Comparison of ENCODE assay signal across 1 cellular context in genomic region chr2:10431797-10432196, GRCh38.
TF ChIP-seq lines count a peak whose summit lies in the region.

No MANE protein-coding gene starts in this region.

TF ChIP-seq in GM23338, 12 proteins besides CTCF, POLR2A, EP300 and RAD21 (continued from another document):
- TF ChIP-seq, protein P1, sequence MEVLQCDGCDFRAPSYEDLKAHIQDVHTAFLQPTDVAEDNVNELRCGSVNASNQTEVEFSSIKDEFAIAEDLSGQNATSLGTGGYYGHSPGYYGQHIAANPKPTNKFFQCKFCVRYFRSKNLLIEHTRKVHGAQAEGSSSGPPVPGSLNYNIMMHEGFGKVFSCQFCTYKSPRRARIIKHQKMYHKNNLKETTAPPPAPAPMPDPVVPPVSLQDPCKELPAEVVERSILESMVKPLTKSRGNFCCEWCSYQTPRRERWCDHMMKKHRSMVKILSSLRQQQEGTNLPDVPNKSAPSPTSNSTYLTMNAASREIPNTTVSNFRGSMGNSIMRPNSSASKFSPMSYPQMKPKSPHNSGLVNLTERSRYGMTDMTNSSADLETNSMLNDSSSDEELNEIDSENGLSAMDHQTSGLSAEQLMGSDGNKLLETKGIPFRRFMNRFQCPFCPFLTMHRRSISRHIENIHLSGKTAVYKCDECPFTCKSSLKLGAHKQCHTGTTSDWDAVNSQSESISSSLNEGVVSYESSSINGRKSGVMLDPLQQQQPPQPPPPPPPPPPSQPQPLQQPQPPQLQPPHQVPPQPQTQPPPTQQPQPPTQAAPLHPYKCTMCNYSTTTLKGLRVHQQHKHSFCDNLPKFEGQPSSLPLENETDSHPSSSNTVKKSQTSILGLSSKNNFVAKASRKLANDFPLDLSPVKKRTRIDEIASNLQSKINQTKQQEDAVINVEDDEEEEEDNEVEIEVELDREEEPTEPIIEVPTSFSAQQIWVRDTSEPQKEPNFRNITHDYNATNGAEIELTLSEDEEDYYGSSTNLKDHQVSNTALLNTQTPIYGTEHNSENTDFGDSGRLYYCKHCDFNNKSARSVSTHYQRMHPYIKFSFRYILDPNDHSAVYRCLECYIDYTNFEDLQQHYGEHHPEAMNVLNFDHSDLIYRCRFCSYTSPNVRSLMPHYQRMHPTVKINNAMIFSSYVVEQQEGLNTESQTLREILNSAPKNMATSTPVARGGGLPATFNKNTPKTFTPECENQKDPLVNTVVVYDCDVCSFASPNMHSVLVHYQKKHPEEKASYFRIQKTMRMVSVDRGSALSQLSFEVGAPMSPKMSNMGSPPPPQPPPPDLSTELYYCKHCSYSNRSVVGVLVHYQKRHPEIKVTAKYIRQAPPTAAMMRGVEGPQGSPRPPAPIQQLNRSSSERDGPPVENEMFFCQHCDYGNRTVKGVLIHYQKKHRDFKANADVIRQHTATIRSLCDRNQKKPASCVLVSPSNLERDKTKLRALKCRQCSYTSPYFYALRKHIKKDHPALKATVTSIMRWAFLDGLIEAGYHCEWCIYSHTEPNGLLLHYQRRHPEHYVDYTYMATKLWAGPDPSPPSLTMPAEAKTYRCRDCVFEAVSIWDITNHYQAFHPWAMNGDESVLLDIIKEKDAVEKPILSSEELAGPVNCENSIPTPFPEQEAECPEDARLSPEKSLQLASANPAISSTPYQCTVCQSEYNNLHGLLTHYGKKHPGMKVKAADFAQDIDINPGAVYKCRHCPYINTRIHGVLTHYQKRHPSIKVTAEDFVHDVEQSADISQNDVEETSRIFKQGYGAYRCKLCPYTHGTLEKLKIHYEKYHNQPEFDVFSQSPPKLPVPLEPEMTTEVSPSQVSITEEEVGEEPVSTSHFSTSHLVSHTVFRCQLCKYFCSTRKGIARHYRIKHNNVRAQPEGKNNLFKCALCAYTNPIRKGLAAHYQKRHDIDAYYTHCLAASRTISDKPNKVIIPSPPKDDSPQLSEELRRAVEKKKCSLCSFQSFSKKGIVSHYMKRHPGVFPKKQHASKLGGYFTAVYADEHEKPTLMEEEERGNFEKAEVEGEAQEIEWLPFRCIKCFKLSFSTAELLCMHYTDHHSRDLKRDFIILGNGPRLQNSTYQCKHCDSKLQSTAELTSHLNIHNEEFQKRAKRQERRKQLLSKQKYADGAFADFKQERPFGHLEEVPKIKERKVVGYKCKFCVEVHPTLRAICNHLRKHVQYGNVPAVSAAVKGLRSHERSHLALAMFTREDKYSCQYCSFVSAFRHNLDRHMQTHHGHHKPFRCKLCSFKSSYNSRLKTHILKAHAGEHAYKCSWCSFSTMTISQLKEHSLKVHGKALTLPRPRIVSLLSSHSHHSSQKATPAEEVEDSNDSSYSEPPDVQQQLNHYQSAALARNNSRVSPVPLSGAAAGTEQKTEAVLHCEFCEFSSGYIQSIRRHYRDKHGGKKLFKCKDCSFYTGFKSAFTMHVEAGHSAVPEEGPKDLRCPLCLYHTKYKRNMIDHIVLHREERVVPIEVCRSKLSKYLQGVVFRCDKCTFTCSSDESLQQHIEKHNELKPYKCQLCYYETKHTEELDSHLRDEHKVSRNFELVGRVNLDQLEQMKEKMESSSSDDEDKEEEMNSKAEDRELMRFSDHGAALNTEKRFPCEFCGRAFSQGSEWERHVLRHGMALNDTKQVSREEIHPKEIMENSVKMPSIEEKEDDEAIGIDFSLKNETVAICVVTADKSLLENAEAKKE (CRISPR knock-in tag; IDR thresholded peaks at IDR 0.05), result no peak
- TF ChIP-seq EZH2 (IDR thresholded peaks at IDR 0.05; ENCODE audit: low read depth, unreplicated experiment), result no peak
- TF ChIP-seq NANOG (IDR thresholded peaks at IDR 0.05; ENCODE audit: borderline replicate concordance), result no peak
- no peak for TF ChIP-seq POLR2AphosphoS5 (IDR thresholded peaks at IDR 0.05; ENCODE audit: low read depth)
- TF ChIP-seq, protein P2, sequence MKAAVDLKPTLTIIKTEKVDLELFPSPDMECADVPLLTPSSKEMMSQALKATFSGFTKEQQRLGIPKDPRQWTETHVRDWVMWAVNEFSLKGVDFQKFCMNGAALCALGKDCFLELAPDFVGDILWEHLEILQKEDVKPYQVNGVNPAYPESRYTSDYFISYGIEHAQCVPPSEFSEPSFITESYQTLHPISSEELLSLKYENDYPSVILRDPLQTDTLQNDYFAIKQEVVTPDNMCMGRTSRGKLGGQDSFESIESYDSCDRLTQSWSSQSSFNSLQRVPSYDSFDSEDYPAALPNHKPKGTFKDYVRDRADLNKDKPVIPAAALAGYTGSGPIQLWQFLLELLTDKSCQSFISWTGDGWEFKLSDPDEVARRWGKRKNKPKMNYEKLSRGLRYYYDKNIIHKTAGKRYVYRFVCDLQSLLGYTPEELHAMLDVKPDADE (IDR thresholded peaks at IDR 0.05), result no peak
- TF ChIP-seq, protein P3, sequence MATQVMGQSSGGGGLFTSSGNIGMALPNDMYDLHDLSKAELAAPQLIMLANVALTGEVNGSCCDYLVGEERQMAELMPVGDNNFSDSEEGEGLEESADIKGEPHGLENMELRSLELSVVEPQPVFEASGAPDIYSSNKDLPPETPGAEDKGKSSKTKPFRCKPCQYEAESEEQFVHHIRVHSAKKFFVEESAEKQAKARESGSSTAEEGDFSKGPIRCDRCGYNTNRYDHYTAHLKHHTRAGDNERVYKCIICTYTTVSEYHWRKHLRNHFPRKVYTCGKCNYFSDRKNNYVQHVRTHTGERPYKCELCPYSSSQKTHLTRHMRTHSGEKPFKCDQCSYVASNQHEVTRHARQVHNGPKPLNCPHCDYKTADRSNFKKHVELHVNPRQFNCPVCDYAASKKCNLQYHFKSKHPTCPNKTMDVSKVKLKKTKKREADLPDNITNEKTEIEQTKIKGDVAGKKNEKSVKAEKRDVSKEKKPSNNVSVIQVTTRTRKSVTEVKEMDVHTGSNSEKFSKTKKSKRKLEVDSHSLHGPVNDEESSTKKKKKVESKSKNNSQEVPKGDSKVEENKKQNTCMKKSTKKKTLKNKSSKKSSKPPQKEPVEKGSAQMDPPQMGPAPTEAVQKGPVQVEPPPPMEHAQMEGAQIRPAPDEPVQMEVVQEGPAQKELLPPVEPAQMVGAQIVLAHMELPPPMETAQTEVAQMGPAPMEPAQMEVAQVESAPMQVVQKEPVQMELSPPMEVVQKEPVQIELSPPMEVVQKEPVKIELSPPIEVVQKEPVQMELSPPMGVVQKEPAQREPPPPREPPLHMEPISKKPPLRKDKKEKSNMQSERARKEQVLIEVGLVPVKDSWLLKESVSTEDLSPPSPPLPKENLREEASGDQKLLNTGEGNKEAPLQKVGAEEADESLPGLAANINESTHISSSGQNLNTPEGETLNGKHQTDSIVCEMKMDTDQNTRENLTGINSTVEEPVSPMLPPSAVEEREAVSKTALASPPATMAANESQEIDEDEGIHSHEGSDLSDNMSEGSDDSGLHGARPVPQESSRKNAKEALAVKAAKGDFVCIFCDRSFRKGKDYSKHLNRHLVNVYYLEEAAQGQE (IDR thresholded peaks at IDR 0.05; ENCODE audit: unreplicated experiment), result no peak
TF ChIP-seq in GM23338: peak in this region for 0.
